15 cellular contexts compared by ENCODE assay signal in genomic region chr2:158743466-158743865, GRCh38.
"Had no signal": no experiment of that assay in that cellular context is flagged by ENCODE, and none has a peak within 500 bp of the region (broad histone marks: within the 10 kb centered on the region; RNA-seq: fewer than 3 reads in every experiment).

No MANE protein-coding gene starts in this region.

- H3K36me3 ChIP-seq: esophagus squamous epithelium, gastroesophageal sphincter, neutrophil, tibial nerve, upper lobe of right lung, vagina had no signal

- H3K27me3 ChIP-seq: esophagus squamous epithelium, testis, upper lobe of right lung, vagina had no signal

- H3K9me3 ChIP-seq: esophagus squamous epithelium, gastroesophageal sphincter, neutrophil, testis, tibial nerve, upper lobe of right lung, vagina had no signal

- DNase-seq: esophagus squamous epithelium; foreskin fibroblast; glutamatergic neuron; immature natural killer cell; naive thymus-derived CD4-positive, alpha-beta T cell; right cardiac atrium; small intestine; stimulated activated CD4-positive, alpha-beta T cell treated with anti-CD3 and anti-CD28 coated beads, Interleukin-12 subunit alpha, Interleukin-12 subunit beta, amount 100 ng/mL, for 4 hours; stimulated activated naive CD8-positive, alpha-beta T cell treated with anti-CD3 and anti-CD28 coated beads, Interleukin-15, Interleukin-2, amounts not matched to agents 100 U/mL and 50 U/mL, for 24 hours; testis; upper lobe of right lung had no signal

- H3K27ac ChIP-seq: esophagus squamous epithelium, gastroesophageal sphincter, neutrophil, testis, tibial nerve, upper lobe of right lung, vagina had no signal

- H3K4me1 ChIP-seq: gastroesophageal sphincter, upper lobe of right lung had no signal

- H3K4me3 ChIP-seq: esophagus squamous epithelium, gastroesophageal sphincter, testis, tibial nerve, upper lobe of right lung, vagina had no signal
